ENCODE assay signal across 25 cellular contexts in genomic region chr9:70933318-70933717, GRCh38.
"Had no signal": no experiment of that assay in that cellular context is flagged by ENCODE, and none has a peak within 500 bp of the region (broad histone marks: within the 10 kb centered on the region; RNA-seq: fewer than 3 reads in every experiment).

No MANE protein-coding gene starts in this region.

- H3K36me3 Mint-ChIP-seq: stimulated activated effector memory CD8-positive, alpha-beta T cell treated with anti-CD3 and anti-CD28 coated beads, Interleukin-12 subunit alpha, Interleukin-12 subunit beta, amount 100 ng/mL, for 72 hours had no signal

- DNase-seq: activated CD4-positive, alpha-beta memory T cell treated with anti-CD3 and anti-CD28 coated beads, Interleukin-2, amount 10 ng/mL, durations not matched to agents 7 days and 5 days; activated CD4-positive, alpha-beta T cell treated with anti-CD3 and anti-CD28 coated beads, Interleukin-2, amount 10 ng/mL, durations not matched to agents 7 days and 5 days; activated CD4-positive, CD25-positive, alpha-beta regulatory T cell treated with anti-CD3 and anti-CD28 coated beads, Interleukin-2, amount 50 U/mL, for 72 hours; activated CD8-positive, alpha-beta memory T cell treated with anti-CD3 and anti-CD28 coated beads, Interleukin-2, amount 50 U/mL, for 48 hours; activated gamma-delta T cell treated with Interleukin-2 at 50 U/mL for 16 hours; activated naive CD4-positive, alpha-beta T cell treated with anti-CD3 and anti-CD28 coated beads, Interleukin-2, amount 50 U/mL, for 16 hours; activated T-cell treated with anti-CD3 and anti-CD28 coated beads, Interleukin-2, amount 50 U/mL, for 24 hours; amniotic stem cell; central memory CD4-positive, alpha-beta T cell; head of caudate nucleus; hippocampal formation; left cardiac atrium; left ventricle myocardium superior; stimulated activated CD4-positive, alpha-beta T cell treated with anti-CD3 and anti-CD28 coated beads, Interleukin-12 subunit alpha, Interleukin-12 subunit beta, amount 100 ng/mL, for 4 hours; stimulated activated CD4-positive, alpha-beta T cell treated with anti-CD3 and anti-CD28 coated beads, Interleukin-4, amount 100 ng/mL, for 24 hours; T-helper 17 cell; T1000; WERI-Rb-1 had no signal

- H3K9me3 Mint-ChIP-seq: activated CD4-positive, alpha-beta memory T cell treated with anti-CD3 and anti-CD28 coated beads, Interleukin-2, amount 10 ng/mL, durations not matched to agents 7 days and 5 days; activated CD4-positive, alpha-beta T cell treated with anti-CD3 and anti-CD28 coated beads, Interleukin-2, amount 10 ng/mL, durations not matched to agents 7 days and 5 days; activated T-cell treated with anti-CD3 and anti-CD28 coated beads, Interleukin-2, amount 50 U/mL, for 24 hours; activated T-helper 17 cell treated with anti-CD3 and anti-CD28 coated beads, Interleukin-2, amount 50 U/mL, for 72 hours; nephron; stimulated activated naive CD8-positive, alpha-beta T cell treated with anti-CD3 and anti-CD28 coated beads, Interleukin-15, Interleukin-2, amounts not matched to agents 100 ng/mL and 50 ng/mL, for 24 hours had no signal

- H3K4me3 ChIP-seq: breast epithelium, skin epidermis, thoracic aorta had no signal

- H3K4me3 Mint-ChIP-seq: activated CD4-positive, alpha-beta memory T cell treated with anti-CD3 and anti-CD28 coated beads, Interleukin-2, amount 10 ng/mL, durations not matched to agents 7 days and 5 days; activated CD4-positive, alpha-beta T cell treated with anti-CD3 and anti-CD28 coated beads, Interleukin-2, amount 10 ng/mL, durations not matched to agents 7 days and 5 days; activated T-cell treated with anti-CD3 and anti-CD28 coated beads, Interleukin-2, amount 50 U/mL, for 24 hours; activated T-helper 17 cell treated with anti-CD3 and anti-CD28 coated beads, Interleukin-2, amount 50 U/mL, for 72 hours; nephron; stimulated activated effector memory CD8-positive, alpha-beta T cell treated with anti-CD3 and anti-CD28 coated beads, Interleukin-12 subunit alpha, Interleukin-12 subunit beta, amount 100 ng/mL, for 72 hours; stimulated activated naive CD8-positive, alpha-beta T cell treated with anti-CD3 and anti-CD28 coated beads, Interleukin-15, Interleukin-2, amounts not matched to agents 100 ng/mL and 50 ng/mL, for 24 hours; T-helper 17 cell had no signal

- H3K27me3 Mint-ChIP-seq: activated CD4-positive, alpha-beta memory T cell treated with anti-CD3 and anti-CD28 coated beads, Interleukin-2, amount 10 ng/mL, durations not matched to agents 7 days and 5 days; activated CD4-positive, alpha-beta T cell treated with anti-CD3 and anti-CD28 coated beads, Interleukin-2, amount 10 ng/mL, durations not matched to agents 7 days and 5 days; activated T-cell treated with anti-CD3 and anti-CD28 coated beads, Interleukin-2, amount 50 U/mL, for 24 hours; stimulated activated naive CD8-positive, alpha-beta T cell treated with anti-CD3 and anti-CD28 coated beads, Interleukin-15, Interleukin-2, amounts not matched to agents 100 ng/mL and 50 ng/mL, for 24 hours; T-helper 17 cell had no signal

- H3K27ac Mint-ChIP-seq: activated CD4-positive, alpha-beta memory T cell treated with anti-CD3 and anti-CD28 coated beads, Interleukin-2, amount 10 ng/mL, durations not matched to agents 7 days and 5 days; activated CD4-positive, alpha-beta T cell treated with anti-CD3 and anti-CD28 coated beads, Interleukin-2, amount 10 ng/mL, durations not matched to agents 7 days and 5 days; activated T-cell treated with anti-CD3 and anti-CD28 coated beads, Interleukin-2, amount 50 U/mL, for 24 hours; activated T-helper 17 cell treated with anti-CD3 and anti-CD28 coated beads, Interleukin-2, amount 50 U/mL, for 72 hours; nephron; stimulated activated effector memory CD8-positive, alpha-beta T cell treated with anti-CD3 and anti-CD28 coated beads, Interleukin-12 subunit alpha, Interleukin-12 subunit beta, amount 100 ng/mL, for 72 hours; stimulated activated naive CD8-positive, alpha-beta T cell treated with anti-CD3 and anti-CD28 coated beads, Interleukin-15, Interleukin-2, amounts not matched to agents 100 ng/mL and 50 ng/mL, for 24 hours; T-helper 17 cell had no signal

- H3K4me1 Mint-ChIP-seq: activated CD4-positive, alpha-beta memory T cell treated with anti-CD3 and anti-CD28 coated beads, Interleukin-2, amount 10 ng/mL, durations not matched to agents 7 days and 5 days; activated CD4-positive, alpha-beta T cell treated with anti-CD3 and anti-CD28 coated beads, Interleukin-2, amount 10 ng/mL, durations not matched to agents 7 days and 5 days; activated T-helper 17 cell treated with anti-CD3 and anti-CD28 coated beads, Interleukin-2, amount 50 U/mL, for 72 hours; stimulated activated effector memory CD8-positive, alpha-beta T cell treated with anti-CD3 and anti-CD28 coated beads, Interleukin-12 subunit alpha, Interleukin-12 subunit beta, amount 100 ng/mL, for 72 hours; T-helper 17 cell had no signal
